In the genomic region with DNA sequence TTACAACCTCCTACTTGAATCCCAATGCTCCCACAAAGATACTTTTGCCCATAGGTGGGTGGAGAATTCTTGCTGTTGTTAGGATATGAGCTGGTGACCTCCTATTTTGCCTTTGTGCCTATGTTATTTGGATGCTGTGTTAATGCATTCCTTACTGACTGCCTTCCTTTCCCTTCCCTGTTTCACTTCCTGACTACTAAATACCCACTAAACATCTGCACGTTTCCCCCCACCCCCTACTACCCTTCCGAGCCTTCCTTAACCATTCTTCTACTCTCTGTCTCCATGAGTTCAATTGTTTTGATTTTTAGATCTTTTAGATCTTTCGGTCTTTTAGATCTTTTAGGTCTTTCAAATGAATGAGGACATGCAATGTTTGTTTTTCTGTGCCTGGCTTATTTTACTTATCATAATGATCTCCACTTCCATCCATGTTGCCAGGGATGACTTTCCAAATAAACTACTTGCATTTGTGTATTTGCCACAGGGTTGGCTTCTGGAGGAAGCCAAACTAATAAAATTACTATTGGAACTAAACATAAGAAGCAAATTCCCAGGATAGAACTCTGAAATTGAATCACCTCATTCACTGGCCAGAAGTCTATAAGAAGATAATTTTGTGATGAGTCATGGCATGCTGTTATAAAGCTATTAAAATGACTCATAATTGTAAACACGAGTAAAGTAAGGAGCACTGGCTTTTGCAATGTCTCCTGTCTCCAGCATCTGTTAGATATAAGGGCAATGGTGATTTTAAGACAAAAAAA, we compare ENCODE assay signal across 9 cellular contexts.
DNase-seq lines count a peak whose midpoint lies in the region; ATAC-seq and TF ChIP-seq lines count a peak whose summit lies in the region.
"Had no signal": no experiment of that assay in that cellular context is flagged by ENCODE, and none has a peak within 500 bp of the region (broad histone marks: within the 10 kb centered on the region; RNA-seq: fewer than 3 reads in every experiment).

No MANE protein-coding gene starts in this region.

- H3K4me3 ChIP-seq in left lung (no peak overlapping the region), tibial artery (no peak overlapping the region)

- H3K9me3 ChIP-seq in left lung (no peaks in the 10 kb centered on the region), tibial artery (no peaks in the 10 kb centered on the region)

- ATAC-seq in left lung (peak; percentile 93), left colon (no peak)

- H3K27me3 ChIP-seq in left lung (no peaks in the 10 kb centered on the region), tibial artery (no peaks in the 10 kb centered on the region)

- peak; percentile 58 for DNase-seq in COLO829 (ENCODE audit: low spot score)
- peak; percentile 51 for DNase-seq in MV-4-11 (lab: John Stamatoyannopoulos, UW)
- DNase-seq in astrocyte of the hippocampus (ENCODE audit: low read depth, low spot score) = peak; percentile 71
- DNase-seq in left lung = no peak
- no peak for DNase-seq in tibial artery
- no peak for DNase-seq in left colon
- DNase-seq in activated CD4-positive, alpha-beta T cell treated with anti-CD3 and anti-CD28 coated beads, Interleukin-2, amount 50 U/mL, for 4 hours = no peak
- DNase-seq in stimulated activated CD4-positive, alpha-beta T cell treated with anti-CD3 and anti-CD28 coated beads, Interleukin-1b, Interleukin-23, amount 100 ng/mL, for 48 hours = no peak
- DNase-seq: activated naive CD8-positive, alpha-beta T cell treated with anti-CD3 and anti-CD28 coated beads, Interleukin-2, amount 10 ng/mL, durations not matched to agents 7 days and 5 days had no signal

- no peak for TF ChIP-seq CTCF in left lung (IDR thresholded peaks at IDR 0.05)
- no peak for TF ChIP-seq CTCF in tibial artery (IDR thresholded peaks at IDR 0.05)

- H3K4me1 ChIP-seq in left lung = no peaks in the 10 kb centered on the region
- H3K4me1 ChIP-seq in tibial artery = no peaks in the 10 kb centered on the region

- H3K27ac ChIP-seq in left lung (no peak overlapping the region), tibial artery (no peak overlapping the region)

- H3K36me3 ChIP-seq in left lung (no peaks in the 10 kb centered on the region), tibial artery (no peaks in the 10 kb centered on the region)

- intact Hi-C loops in left lung (cut with DNase I) (no loop called here), tibial artery (cut with DNase I; ENCODE audit: low total_unique reads) (no loop called here), left colon (cut with DNase I, micrococcal nuclease) (no loop called here)

Comparison
In these comparisons a context has a peak if more than half of its experiments do, and no peak if none do; other contexts are left out.
1. DNase-seq: peak in COLO829 (single experiment), MV-4-11 (single experiment) and astrocyte of the hippocampus (single experiment); none in left lung (0 of 2), tibial artery (0 of 2), left colon (0 of 2), activated CD4-positive, alpha-beta T cell treated with anti-CD3 and anti-CD28 coated beads, Interleukin-2, amount 50 U/mL, for 4 hours (0 of 2) and stimulated activated CD4-positive, alpha-beta T cell treated with anti-CD3 and anti-CD28 coated beads, Interleukin-1b, Interleukin-23, amount 100 ng/mL, for 48 hours (single experiment).